Comparison of ENCODE assay signal across 25 cellular contexts in the genomic region with DNA sequence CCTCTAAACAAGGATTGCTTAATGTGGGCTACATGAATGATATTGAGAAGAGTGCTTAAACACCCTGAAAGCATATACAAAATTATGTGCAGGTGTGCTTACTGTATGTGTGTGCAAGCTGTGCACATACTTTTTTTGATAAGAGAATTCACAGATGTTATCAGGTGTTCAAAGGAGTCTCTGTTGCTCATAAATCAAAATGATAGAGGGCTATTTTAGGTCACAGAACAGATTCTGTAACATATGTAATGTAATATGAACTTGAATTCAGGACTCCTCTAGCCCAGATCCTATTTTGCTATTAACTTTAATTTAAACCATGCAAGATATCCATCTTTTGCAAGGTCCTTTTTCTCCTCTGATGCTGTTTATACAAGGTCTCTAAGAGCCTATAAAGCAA. TPM values are rescaled to one million over a fixed set of nuclear protein-coding genes. Genes with fewer than 3 reads are reported as not detected.
"Had no signal": no experiment of that assay in that cellular context is flagged by ENCODE, and none has a peak within 500 bp of the region (broad histone marks: within the 10 kb centered on the region; RNA-seq: fewer than 3 reads in every experiment).

No MANE protein-coding gene starts in this region.

- DNase-seq: IMR-90; Karpas-422; KBM-7; MG63; NCI-H1092; NCI-H1105 treated with DMSO at 0.1 percent for 48 hours; NCI-H1417 treated with DMSO at 0.1 percent for 48 hours; NCI-H1694; NCI-H187 treated with DMSO at 0.1 percent for 48 hours; NCI-H2029 treated with DMSO at 0.1 percent for 48 hours; NCI-H226; NCI-H446; NCI-H510A; NCI-H524 treated with DMSO at 0.1 percent for 48 hours; NCI-H69; NCI-H774; NK-92 treated with Interleukin-12 subunit alpha and Interleukin-12 subunit beta, amount 100 ng/mL, for 24 hours; PC-3; SHP77; SJCRH30 had no signal

- H3K4me3 ChIP-seq: MG63, SJCRH30, SK-N-MC had no signal

- H3K27ac ChIP-seq: RWPE1, SJCRH30, SK-N-MC had no signal

- H3K36me3 ChIP-seq: MG63, SJCRH30 had no signal

- H3K27me3 ChIP-seq: MG63, SJCRH30 had no signal

- H3K9me3 ChIP-seq: MG63, SJCRH30 had no signal

- H3K4me1 ChIP-seq: SJCRH30 had no signal

RNA-seq across cellular contexts. Expression of a gene that starts 38.2 kb away (rescaled TPM):
- total RNA-seq: HepG2, HT1080, IMR-90, OCI-LY7, PC-3, SJCRH30 had no signal
- polyA plus RNA-seq: HepG2, IMR-90 had no signal
